In genomic region chr12:122182887-122183587, GRCh38 we compare ENCODE assay signal across 8 cellular contexts. TPM values are rescaled to one million over a fixed set of nuclear protein-coding genes. Genes with fewer than 3 reads are reported as not detected.
DNase-seq lines count a peak whose midpoint lies in the region; ATAC-seq and TF ChIP-seq lines count a peak whose summit lies in the region.

A gene with protein sequence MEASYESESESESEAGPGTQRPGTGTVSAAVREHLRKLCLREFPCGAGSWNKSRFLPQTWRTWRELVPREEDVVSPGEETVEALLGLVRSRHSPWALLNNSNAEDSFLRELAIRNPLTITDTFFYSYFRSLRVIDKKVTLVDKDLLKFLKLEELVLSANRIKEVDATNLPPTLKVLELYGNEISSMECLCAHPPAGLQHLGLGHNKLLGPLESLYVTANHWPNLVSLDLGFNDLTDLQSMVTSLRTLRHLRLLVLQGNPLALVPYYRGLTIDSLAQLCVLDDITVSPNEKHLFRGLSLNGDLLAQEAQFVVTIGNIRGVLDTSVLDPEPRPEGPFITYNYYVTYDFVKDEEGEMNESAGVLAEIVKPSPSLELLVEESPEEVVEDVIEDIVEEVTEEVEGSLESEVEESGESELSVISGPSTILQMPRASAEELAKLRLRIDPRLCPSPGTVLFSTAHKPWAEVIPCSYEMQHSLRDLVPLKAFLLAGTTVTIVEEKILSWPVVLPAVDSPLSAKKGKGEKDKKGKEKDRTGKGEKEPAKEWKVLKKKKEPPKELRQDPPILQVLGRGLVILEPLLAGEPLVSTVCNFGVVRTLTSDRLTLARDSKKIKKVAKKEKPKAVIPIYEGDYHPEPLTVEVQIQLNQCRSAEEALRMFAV (plus strand): TSS chr12:122183123. CDS start chr12:122183145, 22 bp downstream.

- no peaks in the 10 kb centered on the region for H3K36me3 ChIP-seq in psoas muscle (ENCODE audit: insufficient read depth in 1 of 2, low read depth in 1 of 2)

- no peaks in the 10 kb centered on the region for H3K36me3 Mint-ChIP-seq in activated naive CD4-positive, alpha-beta T cell treated with anti-CD3 and anti-CD28 coated beads, Interleukin-2, amount 50 U/mL, for 24 hours

- peak within 1 kb of the TSS; percentile 23 for H3K27ac Mint-ChIP-seq in activated naive CD4-positive, alpha-beta T cell treated with anti-CD3 and anti-CD28 coated beads, Interleukin-2, amount 50 U/mL, for 24 hours

- H3K9me3 Mint-ChIP-seq in activated naive CD4-positive, alpha-beta T cell treated with anti-CD3 and anti-CD28 coated beads, Interleukin-2, amount 50 U/mL, for 24 hours, result no peaks in the 10 kb centered on the region

- H3K27me3 ChIP-seq in right cardiac atrium (ENCODE audit: control insufficient read depth, insufficient read depth) (no peaks in the 10 kb centered on the region), psoas muscle (ENCODE audit: insufficient read depth in 3 of 3, low read length in 2 of 3) (peaks cover 0 to 3% (median 0%) of the 10 kb centered on the region in 3 donors)

- H3K27ac ChIP-seq in right cardiac atrium (ENCODE audit: low read length) (no peak within 1 kb of the TSS), psoas muscle (no peak within 1 kb of the TSS)

- peak within 1 kb of the TSS; percentile 90 for H3K4me3 Mint-ChIP-seq in activated naive CD4-positive, alpha-beta T cell treated with anti-CD3 and anti-CD28 coated beads, Interleukin-2, amount 50 U/mL, for 24 hours

- H3K9me3 ChIP-seq in right cardiac atrium (ENCODE audit: control insufficient read depth, low read length) (no peaks in the 10 kb centered on the region), psoas muscle (no peaks in the 10 kb centered on the region)

- H3K27me3 Mint-ChIP-seq in activated naive CD4-positive, alpha-beta T cell treated with anti-CD3 and anti-CD28 coated beads, Interleukin-2, amount 50 U/mL, for 24 hours, result no peaks in the 10 kb centered on the region

- ATAC-seq in right cardiac atrium (peak; percentile 77 to 84), psoas muscle (peak; percentile 28 to 74 (median 52))

- intact Hi-C loops in right cardiac atrium (cut with DNase I), result no loop called here
- intact Hi-C loops in psoas muscle (cut with DNase I), result no loop called here

- no peaks in the 10 kb centered on the region for H3K4me1 ChIP-seq in right cardiac atrium (ENCODE audit: control insufficient read depth, insufficient read depth, low read length)
- H3K4me1 ChIP-seq in psoas muscle, result no peaks in the 10 kb centered on the region

- DNase-seq in EH (ENCODE audit: low read depth) (peak; percentile 40), NCI-H510A treated with DMSO at 0.1 percent for 48 hours (lab: John Stamatoyannopoulos, UW) (peak; percentile 61), right cardiac atrium (peak; percentile 42 to 78 (median 69)), psoas muscle (peak in 1 of 2 donors; percentile 34), putamen (ENCODE audit: low spot score) (no peak), OCI-M1 (lab: John Stamatoyannopoulos, UW) (no peak)
- DNase-seq in effector CD8-positive, alpha-beta T cell (lab: John Stamatoyannopoulos, UW), result no peak

- H3K4me3 ChIP-seq in right cardiac atrium (ENCODE audit: low read length) (peak within 1 kb of the TSS; percentile 68), psoas muscle (peak within 1 kb of the TSS; percentile 70)

- 2% methylated on average over 63 of the region's 63 CpGs for WGBS in right cardiac atrium
- WGBS in psoas muscle, 3 donors, result 3 to 5% (median 3%) methylated on average over 45 to 63 of the region's 63 CpGs

- TF ChIP-seq CTCF in psoas muscle (IDR thresholded peaks at IDR 0.05), result no peak

- peaks cover 7% of the 10 kb centered on the region for H3K4me1 Mint-ChIP-seq in activated naive CD4-positive, alpha-beta T cell treated with anti-CD3 and anti-CD28 coated beads, Interleukin-2, amount 50 U/mL, for 24 hours

RNA-seq across cellular contexts. Expression of the gene that starts here (rescaled TPM):
- total RNA-seq in right cardiac atrium, result 1 to 10 TPM in 2 of 4 donors, under 1 TPM in 2; 0.69 to 3.1 (median 1.3) TPM
- polyA plus RNA-seq in right cardiac atrium, result 2.3 TPM
- under 1 TPM in 3 of 4 donors, not detected in 1; 0.13 to 0.36 (median 0.32) TPM for total RNA-seq in psoas muscle
- polyA plus RNA-seq in psoas muscle, result under 1 TPM in 2 of 3 donors, not detected in 1; 0.05 to 0.06 TPM

Comparison
In these comparisons a context has a peak if more than half of its experiments do, and no peak if none do; other contexts are left out.
1. Peak in ATAC-seq and H3K4me3 ChIP-seq in psoas muscle; RNA of the gene not detected or under 1 TPM.
2. DNase-seq: peak in EH (single experiment), NCI-H510A treated with DMSO at 0.1 percent for 48 hours (single experiment) and right cardiac atrium (3 of 3); none in putamen (single experiment), effector CD8-positive, alpha-beta T cell (single experiment) and OCI-M1 (single experiment).